ENCODE assay signal across 9 cellular contexts in the genomic region with DNA sequence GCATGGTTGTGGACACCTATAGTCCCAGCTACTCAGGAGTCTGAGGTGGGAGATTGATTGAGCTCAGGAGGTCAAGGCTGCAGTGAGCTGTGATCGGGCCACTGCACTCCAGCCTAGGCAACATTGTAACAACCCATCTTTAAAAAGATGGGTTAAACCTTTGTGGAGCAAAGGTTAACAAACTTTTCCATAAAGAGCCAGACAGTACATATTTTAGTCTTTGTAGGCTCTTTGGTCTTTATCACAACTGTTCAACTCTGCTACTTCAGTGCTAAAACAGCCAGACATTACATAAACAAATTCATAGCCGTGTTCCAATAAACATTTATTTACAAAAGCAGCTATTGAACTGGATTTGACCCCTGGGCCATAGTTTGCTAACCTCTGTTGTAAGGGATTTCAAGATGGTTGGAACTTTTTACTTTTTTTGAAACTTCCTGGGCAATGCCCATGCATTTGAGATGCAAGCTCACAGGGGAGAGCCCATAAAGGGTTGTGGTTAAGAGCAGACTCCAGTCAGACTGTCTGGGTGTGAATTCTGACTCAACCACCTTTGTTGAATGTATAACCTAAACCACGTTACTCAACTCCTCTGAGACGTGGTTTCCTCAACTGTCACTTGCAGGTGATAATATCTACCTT. TPM values are rescaled to one million over a fixed set of nuclear protein-coding genes. Genes with fewer than 3 reads are reported as not detected.
DNase-seq lines count a peak whose midpoint lies in the region; ATAC-seq and TF ChIP-seq lines count a peak whose summit lies in the region.
"Had no signal": no experiment of that assay in that cellular context is flagged by ENCODE, and none has a peak within 500 bp of the region (broad histone marks: within the 10 kb centered on the region; RNA-seq: fewer than 3 reads in every experiment).

No MANE protein-coding gene starts in this region.

- H4K20me1 ChIP-seq in GM23248 (ENCODE audit: insufficient read depth) = no peaks in the 10 kb centered on the region

- no peak overlapping the region for H3K4me3 ChIP-seq in GM12864 (ENCODE audit: low read depth, low read length)
- no peak overlapping the region for H3K4me3 ChIP-seq in GM23248
- H3K4me3 ChIP-seq in right lobe of liver = no peak overlapping the region
- no peak overlapping the region for H3K4me3 ChIP-seq in dorsolateral prefrontal cortex

- intact Hi-C loops in right lobe of liver (cut with DNase I) (no loop called here), dorsolateral prefrontal cortex (cut with DNase I) (no loop called here)

- no peaks in the 10 kb centered on the region for H3K36me3 ChIP-seq in GM23248 (ENCODE audit: low read depth)
- no peaks in the 10 kb centered on the region for H3K36me3 ChIP-seq in right lobe of liver

- H3K79me2 ChIP-seq in GM23248 (ENCODE audit: insufficient read depth) = no peaks in the 10 kb centered on the region

- H2AFZ ChIP-seq in GM23248 = no peak overlapping the region

- no peaks in the 10 kb centered on the region for H3K4me1 ChIP-seq in GM23248 (ENCODE audit: insufficient read depth)
- no peaks in the 10 kb centered on the region for H3K4me1 ChIP-seq in right lobe of liver

- no peaks in the 10 kb centered on the region for H3K9me3 ChIP-seq in GM23248 (ENCODE audit: low read depth)
- no peaks in the 10 kb centered on the region for H3K9me3 ChIP-seq in right lobe of liver

- in situ Hi-C loops in GM23248 (cut with MboI) = no loop called here

- H3K27me3 ChIP-seq in GM23248 (replicated peaks; ENCODE audit: insufficient read depth) (peaks cover 30% of the 10 kb centered on the region), right lobe of liver (no peaks in the 10 kb centered on the region), dorsolateral prefrontal cortex (no peaks in the 10 kb centered on the region)

- no peaks in the 10 kb centered on the region for H3K9me2 ChIP-seq in GM23248 (ENCODE audit: insufficient read depth)

- ATAC-seq in right lobe of liver = peak in 3 of 4 donors; percentile 18 to 40 (median 37)

- no peaks in the 10 kb centered on the region for H3F3A ChIP-seq in GM23248 (ENCODE audit: insufficient read depth)

- no peak for TF ChIP-seq POLR2A in right lobe of liver (IDR thresholded peaks at IDR 0.05)

- H3K4me2 ChIP-seq in GM23248 (ENCODE audit: unreplicated experiment) = no peak overlapping the region

- TF ChIP-seq CTCF in GM12864 (IDR thresholded peaks at IDR 0.05; ENCODE audit: low read depth, low read length, missing control alignments) = no peak
- no peak for TF ChIP-seq CTCF in right lobe of liver (IDR thresholded peaks at IDR 0.05)
- TF ChIP-seq CTCF in dorsolateral prefrontal cortex (IDR thresholded peaks at IDR 0.05 in 54 of 56, conservative IDR thresholded peaks at IDR 0.05 in 2 of 56; ENCODE audit: low read depth in 1 of 56, partially characterized antibody in 56 of 56) = no peak

- no peak overlapping the region for H3K9ac ChIP-seq in GM23248

- H3K27ac ChIP-seq in GM23248 (no peak overlapping the region), right lobe of liver (no peak overlapping the region), dorsolateral prefrontal cortex (no peak overlapping the region)

- DNase-seq in GM12864 (ENCODE audit: low read depth) = peak; percentile 40
- peak; percentile 20 for DNase-seq in GM23248
- DNase-seq in SKM-1 treated with dmso at 0.1 percent for 144 hours (lab: John Stamatoyannopoulos, UW; ENCODE audit: unreplicated experiment) = peak; percentile 90
- no peak for DNase-seq in right lobe of liver
- DNase-seq in DMS79 treated with DMSO at 0.1 percent for 48 hours (lab: John Stamatoyannopoulos, UW) = no peak
- no peak for DNase-seq in dorsolateral prefrontal cortex
- no peak for DNase-seq in NCI-H1694 treated with DMSO at 0.1 percent for 48 hours (lab: John Stamatoyannopoulos, UW)
- DNase-seq in mucosa of gallbladder (ENCODE audit: low spot score) = no peak

- 59 to 63% methylated on average over 4 of the region's 4 CpGs for WGBS in GM23248 (ENCODE audit: low coverage in 1 of 2, low lambda C conversion rate in 2 of 2, missing lambda C conversion rate in 2 of 2), 2 experiments
- 49% methylated on average over 4 of the region's 4 CpGs for WGBS in right lobe of liver (ENCODE audit: insufficient coverage, low coverage, low lambda C conversion rate, missing lambda C conversion rate)

RNA-seq across cellular contexts. Expression of a gene that starts 10.8 kb away (rescaled TPM):
- not detected in 2 replicates for total RNA-seq in GM23248 (2014; rRNA removed; shearing (Covaris generic))
- not detected in 2 replicates for polyA plus RNA-seq in GM23248 (2016; fragmentation: Nextera tagmentation; extraction: Ambion mirVana)
- total RNA-seq in right lobe of liver (under 1 TPM; 0.29 to 0.55 (median 0.41) TPM), dorsolateral prefrontal cortex (1 to 10 TPM in 98 of 120 experiments, under 1 TPM in 22; 0.41 to 4.8 (median 1.7) TPM), mucosa of gallbladder (152 TPM)
- total RNA-seq: T-helper 1 cell treated with Interleukin-12 subunit alpha and Interleukin-12 subunit beta and Interleukin-4 antibody, amounts not matched to agents 30 ng/mL and 1 ng/mL, for 36 hours had no signal

RNA-seq across cellular contexts. Expression of a gene that starts 32.8 kb away (rescaled TPM):
- not detected in 2 replicates for total RNA-seq in GM23248 (2014; rRNA removed; shearing (Covaris generic))
- polyA plus RNA-seq in GM23248 (2016; fragmentation: Nextera tagmentation; extraction: Ambion mirVana) = not detected in 2 replicates
- total RNA-seq in right lobe of liver (not detected), dorsolateral prefrontal cortex (under 1 TPM in 4 of 120 experiments, not detected in 116; 0.46 to 0.87 (median 0.57) TPM), mucosa of gallbladder (0.66 TPM)
- total RNA-seq: T-helper 1 cell treated with Interleukin-12 subunit alpha and Interleukin-12 subunit beta and Interleukin-4 antibody, amounts not matched to agents 30 ng/mL and 1 ng/mL, for 36 hours had no signal

Comparison
In these comparisons a context has a peak if more than half of its experiments do, and no peak if none do; other contexts are left out.
1. DNase-seq: peak in GM12864 (single experiment), GM23248 (single experiment) and SKM-1 treated with dmso at 0.1 percent for 144 hours (single experiment); none in right lobe of liver (0 of 3), DMS79 treated with DMSO at 0.1 percent for 48 hours (single experiment), dorsolateral prefrontal cortex (0 of 10), NCI-H1694 treated with DMSO at 0.1 percent for 48 hours (single experiment) and mucosa of gallbladder (single experiment).
2. RNA of a gene that starts 10.8 kb away (total RNA-seq): 152 TPM in mucosa of gallbladder (single experiment); 0.41 to 4.8 TPM in dorsolateral prefrontal cortex, 0.29 to 0.55 TPM in right lobe of liver and not detected in GM23248; every median in the first group is over 10 times any median in the second.